ENCODE assay signal across 12 cellular contexts in the genomic region with DNA sequence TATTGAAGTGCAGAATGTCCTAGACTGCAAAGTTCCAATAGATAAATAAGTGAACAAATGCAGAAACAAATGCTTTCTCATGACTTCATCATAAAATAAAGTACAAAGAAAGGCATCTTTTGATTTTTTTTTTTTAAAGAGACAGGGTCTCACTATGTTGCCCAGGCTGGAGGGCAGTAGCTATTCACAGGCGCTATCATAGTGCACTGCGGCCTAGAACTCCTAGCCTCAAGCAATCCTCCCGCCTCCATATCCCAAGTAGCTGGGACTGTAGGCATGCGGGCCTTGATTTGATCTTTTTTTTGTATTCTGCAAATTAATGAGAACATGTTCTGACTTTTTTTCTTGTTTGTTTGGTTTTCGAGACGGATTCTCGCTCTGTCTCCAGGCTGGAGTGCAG. TPM values are rescaled to one million over a fixed set of nuclear protein-coding genes. Genes with fewer than 3 reads are reported as not detected.
DNase-seq lines count a peak whose midpoint lies in the region; ATAC-seq and TF ChIP-seq lines count a peak whose summit lies in the region.
"Had no signal": no experiment of that assay in that cellular context is flagged by ENCODE, and none has a peak within 500 bp of the region (broad histone marks: within the 10 kb centered on the region; RNA-seq: fewer than 3 reads in every experiment).

No MANE protein-coding gene starts in this region.

- H3K9me3 Mint-ChIP-seq in activated naive CD4-positive, alpha-beta T cell treated with anti-CD3 and anti-CD28 coated beads, Interleukin-2, amount 50 U/mL, for 24 hours = no peaks in the 10 kb centered on the region
- no peaks in the 10 kb centered on the region for H3K9me3 Mint-ChIP-seq in T-cell
- peaks cover 3% of the 10 kb centered on the region for H3K9me3 Mint-ChIP-seq in glutamatergic neuron (ENCODE audit: unreplicated experiment)

- POLR2A ChIA-PET in T-cell (lab: Charles Lee) = no interaction called here

- peak overlapping the region; percentile 79 for H3K4me3 Mint-ChIP-seq in activated naive CD4-positive, alpha-beta T cell treated with anti-CD3 and anti-CD28 coated beads, Interleukin-2, amount 50 U/mL, for 24 hours
- H3K4me3 Mint-ChIP-seq in T-cell (peak overlapping the region; percentile 49 to 67 (median 64)), glutamatergic neuron (ENCODE audit: unreplicated experiment) (peak overlapping the region; percentile 65)

- H3K27ac Mint-ChIP-seq in activated naive CD4-positive, alpha-beta T cell treated with anti-CD3 and anti-CD28 coated beads, Interleukin-2, amount 50 U/mL, for 24 hours = no peak overlapping the region
- H3K27ac Mint-ChIP-seq in T-cell = no peak overlapping the region
- no peak overlapping the region for H3K27ac Mint-ChIP-seq in glutamatergic neuron (ENCODE audit: unreplicated experiment)

- TF ChIP-seq CTCF in glutamatergic neuron (IDR thresholded peaks at IDR 0.05; ENCODE audit: partially characterized antibody, unreplicated experiment) (no peak), thoracic aorta (IDR thresholded peaks at IDR 0.05) (no peak)

- peaks cover 67% of the 10 kb centered on the region for H3K4me1 Mint-ChIP-seq in activated naive CD4-positive, alpha-beta T cell treated with anti-CD3 and anti-CD28 coated beads, Interleukin-2, amount 50 U/mL, for 24 hours
- peaks cover 56 to 66% (median 63%) of the 10 kb centered on the region in 3 donors for H3K4me1 Mint-ChIP-seq in T-cell
- peaks cover 8% of the 10 kb centered on the region for H3K4me1 Mint-ChIP-seq in glutamatergic neuron (ENCODE audit: low read depth, unreplicated experiment)

- H3K27ac ChIP-seq in thoracic aorta = no peak overlapping the region
- H3K27ac ChIP-seq: spleen had no signal

- no peaks in the 10 kb centered on the region for H3K27me3 ChIP-seq in thoracic aorta (replicated peaks; ENCODE audit: insufficient read depth)
- H3K27me3 ChIP-seq: spleen had no signal

- H3K27me3 Mint-ChIP-seq in activated naive CD4-positive, alpha-beta T cell treated with anti-CD3 and anti-CD28 coated beads, Interleukin-2, amount 50 U/mL, for 24 hours = no peaks in the 10 kb centered on the region
- H3K27me3 Mint-ChIP-seq in T-cell (no peaks in the 10 kb centered on the region), glutamatergic neuron (ENCODE audit: unreplicated experiment) (peaks cover 2% of the 10 kb centered on the region)

- peaks cover 4% of the 10 kb centered on the region for H3K36me3 Mint-ChIP-seq in activated naive CD4-positive, alpha-beta T cell treated with anti-CD3 and anti-CD28 coated beads, Interleukin-2, amount 50 U/mL, for 24 hours
- H3K36me3 Mint-ChIP-seq in T-cell (peaks cover 10% of the 10 kb centered on the region), glutamatergic neuron (ENCODE audit: unreplicated experiment) (no peaks in the 10 kb centered on the region)

- H3K4me3 ChIP-seq in thoracic aorta = peak overlapping the region; percentile 98

- H3K9me3 ChIP-seq in thoracic aorta = no peaks in the 10 kb centered on the region
- H3K9me3 ChIP-seq: spleen had no signal

- no peak for ATAC-seq in T-cell (replicated peaks in 1 of 4)
- no peak for ATAC-seq in thoracic aorta (ENCODE audit: insufficient number of reproducible peaks, low FRiP score, low read depth)
- no peak for ATAC-seq in GM19328 (IDR thresholded peaks at IDR 0.05; ENCODE audit: unreplicated experiment)
- ATAC-seq in HG02884 (IDR thresholded peaks at IDR 0.05; ENCODE audit: unreplicated experiment) = no peak
- ATAC-seq: left lobe of liver had no signal

- CTCF ChIA-PET in T-cell (lab: Charles Lee) = no interaction called here

- DNase-seq in activated naive CD4-positive, alpha-beta T cell (lab: John Stamatoyannopoulos, UW) = no peak
- DNase-seq in T-cell (no peak), glutamatergic neuron (no peak), thoracic aorta (ENCODE audit: low spot score) (no peak), NCI-H446 treated with DMSO at 0.1 percent for 48 hours (lab: John Stamatoyannopoulos, UW) (no peak)
- DNase-seq: activated naive CD4-positive, alpha-beta T cell treated with anti-CD3 and anti-CD28 coated beads, Interleukin-2, amount 50 U/mL, for 16 hours; spleen; stimulated activated naive CD4-positive, alpha-beta T cell had no signal

- no peaks in the 10 kb centered on the region for H3K36me3 ChIP-seq in thoracic aorta

- peaks cover 13 to 65% of the 10 kb centered on the region in 2 donors for H3K4me1 ChIP-seq in thoracic aorta (ENCODE audit: control insufficient read depth in 1 of 2, low read depth in 2 of 2)

RNA-seq across cellular contexts. Expression of gene ARCN1, which starts 2.4 kb away (rescaled TPM):
- total RNA-seq in T-cell (100 to 1,000 TPM in 3 of 5 donors, 10 to 100 TPM in 2; 80.6 to 117 (median 111) TPM), glutamatergic neuron (ENCODE audit: unreplicated experiment) (118 TPM), thoracic aorta (100 to 1,000 TPM; 116 to 125 TPM)

RNA-seq across cellular contexts. Expression of gene IFT46, which starts 8.9 kb away (rescaled TPM):
- 10 to 100 TPM in 3 of 5 donors, 1 to 10 TPM in 2; 7.0 to 12.4 (median 11.3) TPM for total RNA-seq in T-cell
- total RNA-seq in glutamatergic neuron (ENCODE audit: unreplicated experiment) = 21.1 TPM
- 10 to 100 TPM; 27.5 to 50.8 TPM for total RNA-seq in thoracic aorta

RNA-seq across cellular contexts. Expression of gene PHLDB1, which starts 32.8 kb away (rescaled TPM):
- total RNA-seq in T-cell = 1 to 10 TPM; 1.8 to 7.8 (median 4.0) TPM
- 78.4 TPM for total RNA-seq in glutamatergic neuron (ENCODE audit: unreplicated experiment)
- total RNA-seq in thoracic aorta = 100 to 1,000 TPM; 206 to 377 TPM

RNA-seq across cellular contexts. Expression of gene TMEM25, which starts 43.6 kb away (rescaled TPM):
- 10 to 100 TPM; 19.9 to 31.7 (median 25.3) TPM for total RNA-seq in T-cell
- total RNA-seq in glutamatergic neuron (ENCODE audit: unreplicated experiment) = 76.8 TPM
- total RNA-seq in thoracic aorta = 10 to 100 TPM; 36.3 to 50.8 TPM

RNA-seq across cellular contexts. Expression of gene TTC36, which starts 47.4 kb away (rescaled TPM):
- total RNA-seq in T-cell (1 to 10 TPM in 4 of 5 donors, under 1 TPM in 1; 0.53 to 1.7 (median 1.2) TPM), glutamatergic neuron (ENCODE audit: unreplicated experiment) (1.9 TPM), thoracic aorta (1 to 10 TPM; 1.4 to 1.5 TPM)
